ENCODE assay signal across 11 cellular contexts in genomic region chr17:28043296-28043695, GRCh38. TPM values are rescaled to one million over a fixed set of nuclear protein-coding genes. Genes with fewer than 3 reads are reported as not detected.
DNase-seq lines count a peak whose midpoint lies in the region; ATAC-seq and TF ChIP-seq lines count a peak whose summit lies in the region.
"Had no signal": no experiment of that assay in that cellular context is flagged by ENCODE, and none has a peak within 500 bp of the region (broad histone marks: within the 10 kb centered on the region; RNA-seq: fewer than 3 reads in every experiment).

No MANE protein-coding gene starts in this region.

- peak overlapping the region; percentile 5 for H3K27ac Mint-ChIP-seq in activated CD8-positive, alpha-beta memory T cell treated with anti-CD3 and anti-CD28 coated beads, Interleukin-2, amount 10 ng/mL, durations not matched to agents 7 days and 5 days

- H3K27me3 ChIP-seq in RWPE2 (ENCODE audit: insufficient read depth, poor library complexity, severe bottlenecking), result no peaks in the 10 kb centered on the region
- H3K27me3 ChIP-seq in skeletal muscle satellite cell (ENCODE audit: control insufficient read depth, insufficient read depth, low read length), result no peaks in the 10 kb centered on the region
- no peaks in the 10 kb centered on the region for H3K27me3 ChIP-seq in ovary

- peaks cover 50% of the 10 kb centered on the region for H3K4me1 ChIP-seq in RWPE2 (ENCODE audit: insufficient read depth, poor library complexity, severe bottlenecking)
- peaks cover 47% of the 10 kb centered on the region for H3K4me1 ChIP-seq in skeletal muscle satellite cell (ENCODE audit: control insufficient read depth, insufficient read depth, low read length)
- H3K4me1 ChIP-seq in ovary (ENCODE audit: insufficient read depth), result peaks cover 8% of the 10 kb centered on the region

- TF ChIP-seq CTCF in RWPE2 (IDR thresholded peaks at IDR 0.05; ENCODE audit: poor library complexity, severe bottlenecking) (no peak), ovary (IDR thresholded peaks at IDR 0.05) (no peak), RWPE1 (conservative IDR thresholded peaks at IDR 0.05; ENCODE audit: low read depth) (no peak)

- no peak overlapping the region for H3K9ac ChIP-seq in skeletal muscle satellite cell (ENCODE audit: low read depth, low read length)

- H3K9me3 Mint-ChIP-seq in activated CD8-positive, alpha-beta memory T cell treated with anti-CD3 and anti-CD28 coated beads, Interleukin-2, amount 10 ng/mL, durations not matched to agents 7 days and 5 days (ENCODE audit: low read depth), result no peaks in the 10 kb centered on the region

- H3K4me3 Mint-ChIP-seq in activated CD8-positive, alpha-beta memory T cell treated with anti-CD3 and anti-CD28 coated beads, Interleukin-2, amount 10 ng/mL, durations not matched to agents 7 days and 5 days, result peak overlapping the region; percentile 76

- H3K36me3 ChIP-seq in RWPE2 (ENCODE audit: low read depth) (peaks cover 31% of the 10 kb centered on the region), skeletal muscle satellite cell (ENCODE audit: insufficient read depth, low read length) (peaks cover 7% of the 10 kb centered on the region), ovary (no peaks in the 10 kb centered on the region)

- no peaks in the 10 kb centered on the region for H3K9me3 ChIP-seq in RWPE2 (ENCODE audit: severe bottlenecking)
- H3K9me3 ChIP-seq in skeletal muscle satellite cell (replicated peaks; ENCODE audit: low read length), result no peaks in the 10 kb centered on the region
- H3K9me3 ChIP-seq in ovary, result no peaks in the 10 kb centered on the region

- H3K4me2 ChIP-seq in skeletal muscle satellite cell (ENCODE audit: low read length), result peak overlapping the region; percentile 82

- H3K27ac ChIP-seq in RWPE2 (ENCODE audit: poor library complexity, severe bottlenecking), result no peak overlapping the region
- H3K27ac ChIP-seq in ovary, result no peak overlapping the region
- H3K27ac ChIP-seq in RWPE1, result no peak overlapping the region

- TF ChIP-seq POLR2A in erythroblast (IDR thresholded peaks at IDR 0.05; ENCODE audit: low read length) (no peak), ovary (IDR thresholded peaks at IDR 0.05) (no peak)

- no peak for ATAC-seq in activated CD8-positive, alpha-beta memory T cell treated with anti-CD3 and anti-CD28 coated beads, Interleukin-2, amount 10 ng/mL, durations not matched to agents 7 days and 5 days
- no peak for ATAC-seq in RWPE2 (ENCODE audit: low read depth)
- ATAC-seq in GM18520 (IDR thresholded peaks at IDR 0.05; ENCODE audit: unreplicated experiment), result no peak

- peaks cover 57% of the 10 kb centered on the region for H3K4me1 Mint-ChIP-seq in activated CD8-positive, alpha-beta memory T cell treated with anti-CD3 and anti-CD28 coated beads, Interleukin-2, amount 10 ng/mL, durations not matched to agents 7 days and 5 days

- intact Hi-C loops in ovary (cut with DNase I), result no loop called here

- H3K36me3 Mint-ChIP-seq in activated CD8-positive, alpha-beta memory T cell treated with anti-CD3 and anti-CD28 coated beads, Interleukin-2, amount 10 ng/mL, durations not matched to agents 7 days and 5 days, result peaks cover 32% of the 10 kb centered on the region

- peaks cover 4% of the 10 kb centered on the region for H3K27me3 Mint-ChIP-seq in activated CD8-positive, alpha-beta memory T cell treated with anti-CD3 and anti-CD28 coated beads, Interleukin-2, amount 10 ng/mL, durations not matched to agents 7 days and 5 days

- POLR2A ChIA-PET in RWPE1 (lab: Yijun Ruan, JAX; ENCODE audit: low non-redundant PET), result no interaction called here

- no peak for DNase-seq in activated CD8-positive, alpha-beta memory T cell treated with anti-CD3 and anti-CD28 coated beads, Interleukin-2, amount 10 ng/mL, durations not matched to agents 7 days and 5 days
- no peak for DNase-seq in activated CD8-positive, alpha-beta memory T cell treated with anti-CD3 and anti-CD28 coated beads, Interleukin-2, amount 50 U/mL, for 48 hours
- no peak for DNase-seq in RWPE2 (ENCODE audit: low spot score)
- peak; percentile 30 to 37 for DNase-seq in erythroblast (lab: John Stamatoyannopoulos, UW)
- DNase-seq in ovary, result no peak
- no peak for DNase-seq in RWPE1 (ENCODE audit: low spot score)
- DNase-seq: islet precursor cell; NCI-H146; stimulated activated CD4-positive, alpha-beta T cell treated with anti-CD3 and anti-CD28 coated beads, Interleukin-15, amount 100 ng/mL, for 24 hours had no signal

- CTCF ChIA-PET in activated CD8-positive, alpha-beta memory T cell treated with anti-CD3 and anti-CD28 coated beads, Interleukin-2, amount 10 ng/mL, durations not matched to agents 7 days and 5 days (lab: Charles Lee), result no interaction called here
- CTCF ChIA-PET in RWPE1 (lab: Yijun Ruan, JAX), result interaction anchor here (0.5 to 0.6 kb wide), 2 partner anchors 122 to 761 kb away, joined by 3 to 7 read pairs; no protein-coding TSS in a partner anchor

- TF ChIP-seq EP300 in ovary (IDR thresholded peaks at IDR 0.05), result no peak

- WGBS in ovary, 3 donors, result 87 to 97% (median 92%) methylated on average over 3 of the region's 3 CpGs

- H3K4me3 ChIP-seq in RWPE2 (ENCODE audit: severe bottlenecking), result peak overlapping the region; percentile 3
- H3K4me3 ChIP-seq in skeletal muscle satellite cell (ENCODE audit: low read length), result peak overlapping the region; percentile 89
- no peak overlapping the region for H3K4me3 ChIP-seq in ovary

RNA-seq across cellular contexts. Expression of gene NLK, which starts 0.8 kb away (rescaled TPM):
- 10 to 100 TPM; 13.1 to 16.1 TPM for total RNA-seq in activated CD8-positive, alpha-beta memory T cell treated with anti-CD3 and anti-CD28 coated beads, Interleukin-2, amount 10 ng/mL, durations not matched to agents 7 days and 5 days
- 12.4 and 12.5 TPM in 2 replicates for total RNA-seq in skeletal muscle satellite cell (2012; rRNA removed)
- total RNA-seq in ovary, result 10 to 100 TPM in 6 of 7 donors, 1 to 10 TPM in 1; 9.1 to 13.9 (median 12.3) TPM
- polyA plus RNA-seq in ovary, result 10 to 100 TPM in 1 of 2 donors, 1 to 10 TPM in 1; 7.3 to 15.6 TPM

Comparison
In these comparisons a context has a peak if more than half of its experiments do, and no peak if none do; other contexts are left out.
1. DNase-seq: peak in erythroblast (2 of 2); none in activated CD8-positive, alpha-beta memory T cell treated with anti-CD3 and anti-CD28 coated beads, Interleukin-2, amount 10 ng/mL, durations not matched to agents 7 days and 5 days (single experiment), activated CD8-positive, alpha-beta memory T cell treated with anti-CD3 and anti-CD28 coated beads, Interleukin-2, amount 50 U/mL, for 48 hours (single experiment), RWPE2 (single experiment), ovary (0 of 5) and RWPE1 (single experiment).